Comparison of ENCODE assay signal across 8 cellular contexts in genomic region chr14:22977684-22978486, GRCh38.
DNase-seq lines count a peak whose midpoint lies in the region; ATAC-seq and TF ChIP-seq lines count a peak whose summit lies in the region.

No MANE protein-coding gene starts in this region.

- H3K36me3 ChIP-seq in tibial artery (peaks cover 0 to 19% (median 6%) of the 10 kb centered on the region in 3 donors), brain microvascular endothelial cell (replicated peaks) (peaks cover 9% of the 10 kb centered on the region)

- ATAC-seq in GM21390 (IDR thresholded peaks at IDR 0.05; ENCODE audit: unreplicated experiment): no peak

- DNase-seq in HS-5 (ENCODE audit: low read depth): peak; percentile 69
- peak; percentile 94 for DNase-seq in astrocyte of the hippocampus (ENCODE audit: low read depth, low spot score)
- peak; percentile 98 for DNase-seq in islet precursor cell
- peak in 1 of 2 donors; percentile 76 for DNase-seq in tibial artery
- no peak for DNase-seq in NCI-H2107 (lab: John Stamatoyannopoulos, UW)
- DNase-seq in brain microvascular endothelial cell: no peak
- DNase-seq in NCI-H345 treated with DMSO at 0.1 percent for 48 hours (lab: John Stamatoyannopoulos, UW; ENCODE audit: unreplicated experiment): no peak

- intact Hi-C loops in tibial artery (cut with DNase I; ENCODE audit: low total_unique reads): no loop called here

- no peaks in the 10 kb centered on the region for H3K9me3 ChIP-seq in tibial artery

- H3K27me3 ChIP-seq in tibial artery (no peaks in the 10 kb centered on the region), brain microvascular endothelial cell (replicated peaks) (no peaks in the 10 kb centered on the region)

- H3K4me1 ChIP-seq in tibial artery: peaks cover 8 to 57% (median 41%) of the 10 kb centered on the region in 4 donors

- H3K27ac ChIP-seq in tibial artery (peak overlapping the region; percentile 84 to 87), brain microvascular endothelial cell (no peak overlapping the region)

- in situ Hi-C loops in brain microvascular endothelial cell (cut with HindIII; ENCODE audit: low pct_ligation_motif_present, low sequenced_read_pairs): no loop called here

- no peak for TF ChIP-seq CTCF in tibial artery (IDR thresholded peaks at IDR 0.05)
- TF ChIP-seq CTCF in brain microvascular endothelial cell (IDR thresholded peaks at IDR 0.05; ENCODE audit: low read depth, low read length, missing control alignments): no peak

- H3K4me3 ChIP-seq in tibial artery (no peak overlapping the region), brain microvascular endothelial cell (ENCODE audit: low read depth, low read length) (no peak overlapping the region)

Comparison
In these comparisons a context has a peak if more than half of its experiments do, and no peak if none do; other contexts are left out.
1. DNase-seq: peak in HS-5 (single experiment), astrocyte of the hippocampus (single experiment) and islet precursor cell (single experiment); none in NCI-H2107 (single experiment), brain microvascular endothelial cell (single experiment) and NCI-H345 treated with DMSO at 0.1 percent for 48 hours (single experiment).